1 cellular context compared by ENCODE assay signal in genomic region chr2:17313261-17313660, GRCh38.
TF ChIP-seq lines count a peak whose summit lies in the region.

No MANE protein-coding gene starts in this region.

TF ChIP-seq in HepG2, 621 proteins besides CTCF, POLR2A, EP300 and RAD21 (continued from another document):
- TF ChIP-seq BCL3 (CRISPR knock-in tag; IDR thresholded peaks at IDR 0.05) (no peak), PATZ1 (CRISPR knock-in tag; IDR thresholded peaks at IDR 0.05) (no peak), FOSL2 (CRISPR knock-in tag; IDR thresholded peaks at IDR 0.05) (peak; percentile 44; the same call in 1 of the 2 replicates), NCOR1 (IDR thresholded peaks at IDR 0.05; ENCODE audit: borderline replicate concordance, low read length) (no peak), ZNF33A (CRISPR knock-in tag; IDR thresholded peaks at IDR 0.05; ENCODE audit: borderline replicate concordance) (no peak), SKI (IDR thresholded peaks at IDR 0.05; ENCODE audit: partially characterized antibody) (no peak), GLI4 (CRISPR knock-in tag; IDR thresholded peaks at IDR 0.05; ENCODE audit: borderline replicate concordance) (no peak), POGZ (CRISPR knock-in tag; IDR thresholded peaks at IDR 0.05) (no peak), ZEB1 (IDR thresholded peaks at IDR 0.05; ENCODE audit: insufficient replicate concordance, low read depth) (no peak), ZBTB44 (CRISPR knock-in tag; IDR thresholded peaks at IDR 0.05) (no peak)
